ENCODE assay signal across 26 cellular contexts in the genomic region with DNA sequence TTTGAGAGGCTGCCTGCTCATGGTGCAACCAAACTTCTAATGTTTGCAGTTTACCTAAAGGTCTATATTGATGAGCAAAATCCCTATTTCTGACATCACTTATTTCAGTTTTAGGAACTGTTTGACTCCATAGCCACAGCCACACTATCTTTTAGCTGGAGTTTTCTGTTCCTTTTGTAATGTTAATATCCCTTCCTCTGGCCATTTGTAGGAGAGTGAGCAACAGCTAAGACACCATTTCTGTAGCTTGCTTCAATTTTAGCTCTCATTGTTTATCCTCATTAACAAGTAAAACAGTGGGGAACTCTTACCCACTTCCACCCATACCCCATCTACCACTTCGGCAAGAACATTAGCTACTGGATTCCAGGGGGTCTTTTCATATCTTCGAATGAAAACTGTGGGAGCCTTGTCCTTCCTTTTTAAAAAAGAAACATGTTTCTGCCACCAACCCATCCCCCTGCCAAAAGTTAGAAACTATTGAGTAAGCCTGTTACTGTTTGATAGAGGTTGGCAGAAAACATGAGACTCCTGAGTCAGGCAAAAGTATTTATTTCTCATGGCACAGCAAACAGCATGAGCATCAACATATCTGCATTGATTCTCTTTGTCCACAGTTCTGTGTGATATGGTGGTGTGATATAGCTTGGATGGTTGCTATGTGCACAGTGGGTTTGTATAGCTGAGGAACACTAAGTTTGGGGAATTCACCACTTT.
"Had no signal": no experiment of that assay in that cellular context is flagged by ENCODE, and none has a peak within 500 bp of the region (broad histone marks: within the 10 kb centered on the region; RNA-seq: fewer than 3 reads in every experiment).

No MANE protein-coding gene starts in this region.

- H3K4me1 Mint-ChIP-seq: activated naive CD8-positive, alpha-beta T cell treated with anti-CD3 and anti-CD28 coated beads, Interleukin-2, amount 10 ng/mL, durations not matched to agents 7 days and 5 days had no signal

- H3K27ac Mint-ChIP-seq: activated CD8-positive, alpha-beta T cell treated with anti-CD3 and anti-CD28 coated beads, Interleukin-2, amount 10 ng/mL, durations not matched to agents 7 days and 5 days; activated naive CD8-positive, alpha-beta T cell treated with anti-CD3 and anti-CD28 coated beads, Interleukin-2, amount 10 ng/mL, durations not matched to agents 7 days and 5 days; T-helper 2 cell treated with Interferon-gamma antibody and Interleukin-4, amounts not matched to agents 5 μg/mL and 100 μg/mL, for 36 hours had no signal

- H3K27me3 ChIP-seq: adrenal gland, breast epithelium, SJCRH30 had no signal

- H3K36me3 ChIP-seq: adrenal gland, breast epithelium, Peyer's patch, SJCRH30 had no signal

- H3K36me3 Mint-ChIP-seq: activated naive CD8-positive, alpha-beta T cell treated with anti-CD3 and anti-CD28 coated beads, Interleukin-2, amount 10 ng/mL, durations not matched to agents 7 days and 5 days had no signal

- DNase-seq: activated CD4-positive, alpha-beta T cell treated with anti-CD3 and anti-CD28 coated beads for 48 hours; activated CD4-positive, alpha-beta T cell treated with anti-CD3 and anti-CD28 coated beads, Interleukin-2, amount 50 U/mL, for 4 hours; activated CD4-positive, CD25-positive, alpha-beta regulatory T cell treated with anti-CD3 and anti-CD28 coated beads, Interleukin-2, amount 50 U/mL, for 72 hours; activated CD8-positive, alpha-beta memory T cell treated with anti-CD3 and anti-CD28 coated beads, Interleukin-2, amount 50 U/mL, for 48 hours; activated CD8-positive, alpha-beta T cell treated with anti-CD3 and anti-CD28 coated beads, Interleukin-2, amount 10 ng/mL, durations not matched to agents 7 days and 5 days; activated naive CD4-positive, alpha-beta T cell treated with anti-CD3 and anti-CD28 coated beads, Interleukin-2, amount 50 U/mL, for 16 hours; activated naive CD8-positive, alpha-beta T cell treated with anti-CD3 and anti-CD28 coated beads, Interleukin-2, amount 10 ng/mL, durations not matched to agents 7 days and 5 days; activated T-cell treated with anti-CD3 and anti-CD28 coated beads, Interleukin-2, amount 50 U/mL, for 1 hour; adrenal gland; anterior cingulate cortex; Kasumi-1; KBM-7; NCI-H1105 treated with DMSO at 0.1 percent for 48 hours; NCI-H1436 treated with DMSO at 0.1 percent for 48 hours; NCI-H187; NCI-H2081; NCI-H510A treated with DMSO at 0.1 percent for 48 hours; NCI-H69; Peyer's patch; Right ventricle myocardium superior; SJCRH30; SW 1271 had no signal

- H3K4me3 Mint-ChIP-seq: activated CD8-positive, alpha-beta T cell treated with anti-CD3 and anti-CD28 coated beads, Interleukin-2, amount 10 ng/mL, durations not matched to agents 7 days and 5 days; activated naive CD8-positive, alpha-beta T cell treated with anti-CD3 and anti-CD28 coated beads, Interleukin-2, amount 10 ng/mL, durations not matched to agents 7 days and 5 days; T-helper 2 cell treated with Interferon-gamma antibody and Interleukin-4, amounts not matched to agents 5 μg/mL and 100 μg/mL, for 36 hours had no signal

- H3K4me1 ChIP-seq: adrenal gland, breast epithelium, Peyer's patch, SJCRH30 had no signal

- ATAC-seq: activated CD8-positive, alpha-beta T cell treated with anti-CD3 and anti-CD28 coated beads, Interleukin-2, amount 10 ng/mL, durations not matched to agents 7 days and 5 days; SK-N-SH treated with all-trans-retinoic acid at 6 μM for 48 hours had no signal

- H3K9me3 ChIP-seq: adrenal gland, breast epithelium, Peyer's patch, SJCRH30 had no signal

- H3K4me3 ChIP-seq: adrenal gland, breast epithelium, Peyer's patch, SJCRH30 had no signal

- H3K27ac ChIP-seq: adrenal gland, breast epithelium, Peyer's patch, RWPE1, SJCRH30 had no signal

- H3K9me3 Mint-ChIP-seq: activated naive CD8-positive, alpha-beta T cell treated with anti-CD3 and anti-CD28 coated beads, Interleukin-2, amount 10 ng/mL, durations not matched to agents 7 days and 5 days; T-helper 2 cell treated with Interferon-gamma antibody and Interleukin-4, amounts not matched to agents 5 μg/mL and 100 μg/mL, for 36 hours had no signal
